ENCODE assay signal across 19 cellular contexts in genomic region chr14:75292016-75292646, GRCh38. TPM values are rescaled to one million over a fixed set of nuclear protein-coding genes. Genes with fewer than 3 reads are reported as not detected.
DNase-seq lines count a peak whose midpoint lies in the region; ATAC-seq, FAIRE-seq and TF ChIP-seq lines count a peak whose summit lies in the region.
"Had no signal": no experiment of that assay in that cellular context is flagged by ENCODE, and none has a peak within 500 bp of the region (broad histone marks: within the 10 kb centered on the region; RNA-seq: fewer than 3 reads in every experiment).

No MANE protein-coding gene starts in this region.

- TF ChIP-seq EP300 in sigmoid colon (IDR thresholded peaks at IDR 0.05), result no peak

- peaks cover 24% of the 10 kb centered on the region for H3K4me1 Mint-ChIP-seq in activated CD8-positive, alpha-beta memory T cell treated with anti-CD3 and anti-CD28 coated beads, Interleukin-2, amount 10 ng/mL, durations not matched to agents 7 days and 5 days
- peaks cover 15% of the 10 kb centered on the region for H3K4me1 Mint-ChIP-seq in T-helper 17 cell

- H3K4me1 ChIP-seq in sigmoid colon, result peaks cover 0 to 31% (median 21%) of the 10 kb centered on the region in 4 donors
- peaks cover 0 to 8% of the 10 kb centered on the region in 2 donors for H3K4me1 ChIP-seq in small intestine (ENCODE audit: control insufficient read depth in 2 of 2, insufficient read depth in 1 of 2, low read depth in 1 of 2, low read length in 1 of 2)
- H3K4me1 ChIP-seq in upper lobe of right lung, result peaks cover 16% of the 10 kb centered on the region

- intact Hi-C loops in sigmoid colon (cut with DNase I), result no loop called here
- intact Hi-C loops in upper lobe of right lung (cut with DNase I), result no loop called here

- H3K27ac ChIP-seq in sigmoid colon, result no peak overlapping the region
- no peak overlapping the region for H3K27ac ChIP-seq in small intestine (ENCODE audit: low read depth in 1 of 2, low read length in 1 of 2)
- no peak overlapping the region for H3K27ac ChIP-seq in upper lobe of right lung

- no peak overlapping the region for H3K4me3 Mint-ChIP-seq in activated CD8-positive, alpha-beta memory T cell treated with anti-CD3 and anti-CD28 coated beads, Interleukin-2, amount 10 ng/mL, durations not matched to agents 7 days and 5 days
- H3K4me3 Mint-ChIP-seq in T-helper 17 cell, result no peak overlapping the region

- peaks cover 27% of the 10 kb centered on the region for H3K27me3 Mint-ChIP-seq in activated CD8-positive, alpha-beta memory T cell treated with anti-CD3 and anti-CD28 coated beads, Interleukin-2, amount 10 ng/mL, durations not matched to agents 7 days and 5 days
- peaks cover 10% of the 10 kb centered on the region for H3K27me3 Mint-ChIP-seq in T-helper 17 cell

- WGBS in sigmoid colon, 2 donors, result 86 to 87% methylated on average over 11 of the region's 11 CpGs
- 75 to 85% (median 83%) methylated on average over 11 of the region's 11 CpGs for WGBS in small intestine, 3 donors

- H3K9me3 ChIP-seq in T-helper 17 cell (ENCODE audit: control insufficient read depth, low read length, poor library complexity, severe bottlenecking) (no peaks in the 10 kb centered on the region), sigmoid colon (no peaks in the 10 kb centered on the region), small intestine (ENCODE audit: control insufficient read depth, low read depth) (no peaks in the 10 kb centered on the region), upper lobe of right lung (no peaks in the 10 kb centered on the region)
- H3K9me3 ChIP-seq: HAP-1 had no signal

- no peaks in the 10 kb centered on the region for H3K36me3 ChIP-seq in sigmoid colon
- H3K36me3 ChIP-seq in small intestine (ENCODE audit: control insufficient read depth in 2 of 2, insufficient read depth in 2 of 2, low read length in 2 of 2), result no peaks in the 10 kb centered on the region
- no peaks in the 10 kb centered on the region for H3K36me3 ChIP-seq in upper lobe of right lung
- H3K36me3 ChIP-seq: HAP-1 had no signal

- no peak for TF ChIP-seq POLR2A in sigmoid colon (IDR thresholded peaks at IDR 0.05)
- no peak for TF ChIP-seq POLR2A in GM12892 (IDR thresholded peaks at IDR 0.05; ENCODE audit: low read depth, low read length)

- FAIRE-seq in GM12892 (lab: Jason Lieb, UNC) (no peak), small intestine (lab: Jason Lieb, UNC) (no peak)
- FAIRE-seq: GM12891 had no signal

- peak; percentile 48 for DNase-seq in activated CD8-positive, alpha-beta memory T cell treated with anti-CD3 and anti-CD28 coated beads, Interleukin-2, amount 50 U/mL, for 48 hours
- no peak for DNase-seq in activated CD8-positive, alpha-beta memory T cell treated with anti-CD3 and anti-CD28 coated beads, Interleukin-2, amount 10 ng/mL, durations not matched to agents 7 days and 5 days
- no peak for DNase-seq in T-helper 17 cell
- DNase-seq in mesenteric fat pad (ENCODE audit: low spot score), result peak; percentile 77
- peak; percentile 50 for DNase-seq in sigmoid colon
- no peak for DNase-seq in GM12892 (ENCODE audit: insufficient read length)
- DNase-seq in small intestine, result no peak
- no peak for DNase-seq in upper lobe of right lung
- DNase-seq: 8988T, GF-D8, NCI-H1105 treated with DMSO at 0.1 percent for 48 hours, NCI-H1694 treated with DMSO at 0.1 percent for 48 hours, NCI-H2107, NCI-H2227 treated with DMSO at 0.1 percent for 48 hours, NCI-H524 treated with DMSO at 0.1 percent for 48 hours had no signal

- no peaks in the 10 kb centered on the region for H3K36me3 Mint-ChIP-seq in activated CD8-positive, alpha-beta memory T cell treated with anti-CD3 and anti-CD28 coated beads, Interleukin-2, amount 10 ng/mL, durations not matched to agents 7 days and 5 days
- no peaks in the 10 kb centered on the region for H3K36me3 Mint-ChIP-seq in T-helper 17 cell (ENCODE audit: low read depth)

- TF ChIP-seq CTCF in sigmoid colon (IDR thresholded peaks at IDR 0.05) (no peak), upper lobe of right lung (IDR thresholded peaks at IDR 0.05) (no peak)

- H3K27me3 ChIP-seq in sigmoid colon (no peaks in the 10 kb centered on the region), small intestine (ENCODE audit: control insufficient read depth in 2 of 2, insufficient read depth in 2 of 2, low read length in 2 of 2) (no peaks in the 10 kb centered on the region), upper lobe of right lung (no peaks in the 10 kb centered on the region)

- no peaks in the 10 kb centered on the region for H3K9me3 Mint-ChIP-seq in activated CD8-positive, alpha-beta memory T cell treated with anti-CD3 and anti-CD28 coated beads, Interleukin-2, amount 10 ng/mL, durations not matched to agents 7 days and 5 days (ENCODE audit: low read depth)

- CTCF ChIA-PET in activated CD8-positive, alpha-beta memory T cell treated with anti-CD3 and anti-CD28 coated beads, Interleukin-2, amount 10 ng/mL, durations not matched to agents 7 days and 5 days (lab: Charles Lee), result interaction anchor here (0.6 to 1.1 kb wide), 3 partner anchors 14 to 982 kb away, joined by 3 to 4 read pairs (median 4); no protein-coding TSS in a partner anchor

- H3K27ac Mint-ChIP-seq in activated CD8-positive, alpha-beta memory T cell treated with anti-CD3 and anti-CD28 coated beads, Interleukin-2, amount 10 ng/mL, durations not matched to agents 7 days and 5 days, result no peak overlapping the region
- H3K27ac Mint-ChIP-seq in T-helper 17 cell, result peak overlapping the region; percentile 37

- no peak for ATAC-seq in activated CD8-positive, alpha-beta memory T cell treated with anti-CD3 and anti-CD28 coated beads, Interleukin-2, amount 10 ng/mL, durations not matched to agents 7 days and 5 days
- ATAC-seq in T-helper 17 cell (no peak), upper lobe of right lung (no peak)
- ATAC-seq: Panc1, Right ventricle myocardium inferior had no signal

- H3K4me3 ChIP-seq in sigmoid colon (no peak overlapping the region), small intestine (ENCODE audit: low read depth in 1 of 2, low read length in 2 of 2) (no peak overlapping the region), upper lobe of right lung (no peak overlapping the region)
- H3K4me3 ChIP-seq: HAP-1 had no signal

RNA-seq across cellular contexts. Expression of gene FOS, which starts 13.5 kb away (rescaled TPM):
- 10 to 100 TPM in 1 of 2 experiments, 1 to 10 TPM in 1; 6.9 to 78.6 TPM for total RNA-seq in activated CD8-positive, alpha-beta memory T cell treated with anti-CD3 and anti-CD28 coated beads, Interleukin-2, amount 10 ng/mL, durations not matched to agents 7 days and 5 days
- total RNA-seq in T-helper 17 cell (1,000 to 10,000 TPM; 2,179 to 4,074 TPM), mesenteric fat pad (1,900 TPM), sigmoid colon (1,000 to 10,000 TPM in 1 of 4 donors, 100 to 1,000 TPM in 3; 172 to 1,048 (median 650) TPM), upper lobe of right lung (204 TPM)
- polyA plus RNA-seq in sigmoid colon (100 to 1,000 TPM; 108 to 374 (median 306) TPM), small intestine (100 to 1,000 TPM in 2 of 3 donors, 10 to 100 TPM in 1; 71.6 to 344 (median 136) TPM)
- 5.3 TPM for polyA plus RNA-seq in GM12892 (2012; ENCODE audit: missing spikeins)

Comparison
In these comparisons a context has a peak if more than half of its experiments do, and no peak if none do; other contexts are left out.
1. DNase-seq: peak in activated CD8-positive, alpha-beta memory T cell treated with anti-CD3 and anti-CD28 coated beads, Interleukin-2, amount 50 U/mL, for 48 hours (single experiment), mesenteric fat pad (single experiment) and sigmoid colon (single experiment); none in activated CD8-positive, alpha-beta memory T cell treated with anti-CD3 and anti-CD28 coated beads, Interleukin-2, amount 10 ng/mL, durations not matched to agents 7 days and 5 days (single experiment), T-helper 17 cell (0 of 3), GM12892 (single experiment), small intestine (single experiment) and upper lobe of right lung (single experiment).